14 cellular contexts compared by ENCODE assay signal in the genomic region with DNA sequence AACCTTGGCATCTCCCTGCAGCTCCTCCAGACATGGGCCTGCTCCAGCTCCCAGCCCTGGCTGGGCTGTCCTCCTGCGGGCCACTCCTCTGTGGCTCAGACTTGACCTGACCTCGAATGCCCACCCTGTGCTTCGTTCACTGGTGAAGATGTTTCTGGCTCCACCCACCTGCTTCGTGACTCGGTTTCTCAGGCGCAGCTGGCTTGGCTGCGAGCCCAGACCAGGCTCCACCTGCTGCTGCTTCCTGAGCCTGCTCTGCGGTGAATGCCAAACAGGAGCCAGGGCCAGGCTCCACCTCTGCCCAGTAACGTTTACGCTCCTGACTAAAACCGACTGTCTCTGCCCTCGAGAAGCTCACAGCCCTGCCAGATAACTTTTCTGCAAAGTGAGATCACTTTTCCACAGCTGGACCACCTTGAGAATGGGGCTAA. TPM values are rescaled to one million over a fixed set of nuclear protein-coding genes. Genes with fewer than 3 reads are reported as not detected.
DNase-seq lines count a peak whose midpoint lies in the region; ATAC-seq, FAIRE-seq and TF ChIP-seq lines count a peak whose summit lies in the region.
"Had no signal": no experiment of that assay in that cellular context is flagged by ENCODE, and none has a peak within 500 bp of the region (broad histone marks: within the 10 kb centered on the region; RNA-seq: fewer than 3 reads in every experiment).

No MANE protein-coding gene starts in this region.

- DNase-seq in DMS79 (lab: John Stamatoyannopoulos, UW) (peak; percentile 17), NCI-H2107 treated with DMSO at 0.1 percent for 48 hours (lab: John Stamatoyannopoulos, UW; ENCODE audit: unreplicated experiment) (peak; percentile 77), bronchial epithelial cell (ENCODE audit: low read depth) (peak; percentile 39), myocyte (ENCODE audit: low read depth) (peak; percentile 58), T-helper 9 cell (no peak)
- no peak for DNase-seq in stimulated activated CD8-positive, alpha-beta memory T cell treated with anti-CD3 and anti-CD28 coated beads, Interleukin-4, amount 100 ng/mL, for 48 hours
- DNase-seq in activated CD8-positive, alpha-beta memory T cell treated with anti-CD3 and anti-CD28 coated beads, Interleukin-2, amount 10 ng/mL, durations not matched to agents 7 days and 5 days, result no peak
- DNase-seq: T-helper 1 cell had no signal

- H3K4me1 Mint-ChIP-seq in activated CD8-positive, alpha-beta memory T cell treated with anti-CD3 and anti-CD28 coated beads, Interleukin-2, amount 10 ng/mL, durations not matched to agents 7 days and 5 days, result no peaks in the 10 kb centered on the region
- H3K4me1 Mint-ChIP-seq: brain had no signal

- H3K4me3 Mint-ChIP-seq in activated CD8-positive, alpha-beta memory T cell treated with anti-CD3 and anti-CD28 coated beads, Interleukin-2, amount 10 ng/mL, durations not matched to agents 7 days and 5 days, result no peak overlapping the region
- H3K4me3 Mint-ChIP-seq: brain had no signal

- H3K27me3 Mint-ChIP-seq in activated CD8-positive, alpha-beta memory T cell treated with anti-CD3 and anti-CD28 coated beads, Interleukin-2, amount 10 ng/mL, durations not matched to agents 7 days and 5 days, result no peaks in the 10 kb centered on the region
- H3K27me3 Mint-ChIP-seq: brain had no signal

- no peak for FAIRE-seq in bronchial epithelial cell (lab: Jason Lieb, UNC)
- FAIRE-seq: GM12892 had no signal

- no peak overlapping the region for H3K4me3 ChIP-seq in bronchial epithelial cell (ENCODE audit: low read depth, low read length)
- H3K4me3 ChIP-seq: right atrium auricular region, vagina had no signal

- TF ChIP-seq CTCF in bronchial epithelial cell (IDR thresholded peaks at IDR 0.05; ENCODE audit: insufficient read depth, low read length, severe bottlenecking), result no peak

- no peaks in the 10 kb centered on the region for H3K27me3 ChIP-seq in bronchial epithelial cell (ENCODE audit: control insufficient read depth, insufficient read depth, low read length)
- H3K27me3 ChIP-seq: right atrium auricular region, vagina had no signal

- no peak overlapping the region for H3K27ac Mint-ChIP-seq in activated CD8-positive, alpha-beta memory T cell treated with anti-CD3 and anti-CD28 coated beads, Interleukin-2, amount 10 ng/mL, durations not matched to agents 7 days and 5 days

- CTCF ChIA-PET in activated CD8-positive, alpha-beta memory T cell treated with anti-CD3 and anti-CD28 coated beads, Interleukin-2, amount 10 ng/mL, durations not matched to agents 7 days and 5 days (lab: Charles Lee), result interaction anchor here (1.6 to 2.4 kb wide), 2 partner anchors 25 to 55 kb away, joined by 6 to 7 read pairs; a partner anchor contains a TSS

- H3K9me3 Mint-ChIP-seq in activated CD8-positive, alpha-beta memory T cell treated with anti-CD3 and anti-CD28 coated beads, Interleukin-2, amount 10 ng/mL, durations not matched to agents 7 days and 5 days (ENCODE audit: low read depth), result no peaks in the 10 kb centered on the region
- H3K9me3 Mint-ChIP-seq: brain had no signal

- peaks cover 49% of the 10 kb centered on the region for H3K36me3 ChIP-seq in bronchial epithelial cell (ENCODE audit: control insufficient read depth, insufficient read depth, low read length)

- peaks cover 14% of the 10 kb centered on the region for H3K36me3 Mint-ChIP-seq in activated CD8-positive, alpha-beta memory T cell treated with anti-CD3 and anti-CD28 coated beads, Interleukin-2, amount 10 ng/mL, durations not matched to agents 7 days and 5 days

- no peak for ATAC-seq in HG03175 (IDR thresholded peaks at IDR 0.05; ENCODE audit: unreplicated experiment)
- ATAC-seq in activated CD8-positive, alpha-beta memory T cell treated with anti-CD3 and anti-CD28 coated beads, Interleukin-2, amount 10 ng/mL, durations not matched to agents 7 days and 5 days, result no peak

RNA-seq across cellular contexts. Expression of a gene that starts 8.9 kb away (rescaled TPM):
- under 0.01 TPM in 1 of 2 replicates, not detected in the other for total RNA-seq in bronchial epithelial cell
- total RNA-seq in myocyte, result 0.11 TPM in 1 of 2 replicates, not detected in the other
- polyA plus RNA-seq in myocyte (2012), result 0.03 TPM
- under 1 TPM; 0.19 to 0.23 TPM for total RNA-seq in activated CD8-positive, alpha-beta memory T cell treated with anti-CD3 and anti-CD28 coated beads, Interleukin-2, amount 10 ng/mL, durations not matched to agents 7 days and 5 days
- total RNA-seq: right atrium auricular region, vagina had no signal
- polyA plus RNA-seq: liver had no signal

RNA-seq across cellular contexts. Expression of a gene that starts 31.4 kb away (rescaled TPM):
- total RNA-seq in bronchial epithelial cell, result 25.3 and 29.0 TPM in 2 replicates
- total RNA-seq in myocyte, result 60.2 and 62.3 TPM in 2 replicates
- polyA plus RNA-seq in myocyte (2012), result 59.1 TPM
- total RNA-seq in activated CD8-positive, alpha-beta memory T cell treated with anti-CD3 and anti-CD28 coated beads, Interleukin-2, amount 10 ng/mL, durations not matched to agents 7 days and 5 days, result 10 to 100 TPM; 47.0 to 47.9 TPM

RNA-seq across cellular contexts. Expression of a gene that starts 38.9 kb away (rescaled TPM):
- total RNA-seq in bronchial epithelial cell (27.9 and 29.7 TPM in 2 replicates), myocyte (39.8 and 40.5 TPM in 2 replicates)
- 61.4 TPM for polyA plus RNA-seq in myocyte (2012)
- total RNA-seq in activated CD8-positive, alpha-beta memory T cell treated with anti-CD3 and anti-CD28 coated beads, Interleukin-2, amount 10 ng/mL, durations not matched to agents 7 days and 5 days, result 100 to 1,000 TPM; 119 to 125 TPM

RNA-seq across cellular contexts. Expression of a gene that starts 40.1 kb away (rescaled TPM):
- total RNA-seq in bronchial epithelial cell (not detected in 2 replicates), myocyte (not detected in 2 replicates)
- polyA plus RNA-seq in myocyte (2012), result not detected
- total RNA-seq in activated CD8-positive, alpha-beta memory T cell treated with anti-CD3 and anti-CD28 coated beads, Interleukin-2, amount 10 ng/mL, durations not matched to agents 7 days and 5 days, result under 1 TPM in 1 of 2 experiments, not detected in 1; 0.14 TPM
- total RNA-seq: right atrium auricular region, vagina had no signal

RNA-seq across cellular contexts. Expression of a gene that starts 41.8 kb away (rescaled TPM):
- total RNA-seq in bronchial epithelial cell (4.7 and 9.1 TPM in 2 replicates), myocyte (907 and 1,143 TPM in 2 replicates)
- 359 TPM for polyA plus RNA-seq in myocyte (2012)
- 10 to 100 TPM; 26.7 to 31.0 TPM for total RNA-seq in activated CD8-positive, alpha-beta memory T cell treated with anti-CD3 and anti-CD28 coated beads, Interleukin-2, amount 10 ng/mL, durations not matched to agents 7 days and 5 days

Comparison
In these comparisons a context has a peak if more than half of its experiments do, and no peak if none do; other contexts are left out.
1. DNase-seq: peak in DMS79 (single experiment), NCI-H2107 treated with DMSO at 0.1 percent for 48 hours (single experiment), bronchial epithelial cell (single experiment) and myocyte (single experiment); none in stimulated activated CD8-positive, alpha-beta memory T cell treated with anti-CD3 and anti-CD28 coated beads, Interleukin-4, amount 100 ng/mL, for 48 hours (single experiment), T-helper 9 cell (single experiment) and activated CD8-positive, alpha-beta memory T cell treated with anti-CD3 and anti-CD28 coated beads, Interleukin-2, amount 10 ng/mL, durations not matched to agents 7 days and 5 days (single experiment).